ENCODE assay signal across 8 cellular contexts in the genomic region with DNA sequence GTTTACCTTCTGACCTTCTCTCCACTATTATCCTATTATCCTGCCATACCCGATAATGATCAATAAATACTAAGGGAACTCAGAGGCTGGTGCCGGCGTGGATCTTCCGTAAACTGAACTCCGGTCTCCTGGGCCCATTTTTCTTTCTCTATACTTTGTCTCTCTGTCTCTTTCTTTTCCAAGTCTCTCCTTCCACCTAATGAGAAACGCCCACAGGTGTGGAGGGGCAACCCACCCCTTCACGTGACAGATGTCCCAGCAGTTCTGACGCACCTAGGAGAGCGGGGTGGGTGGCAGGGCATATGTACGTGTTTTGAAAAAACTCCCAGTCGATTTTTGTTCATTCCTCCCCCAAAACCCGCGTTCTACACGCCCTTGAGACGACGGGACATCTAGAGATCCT. TPM values are rescaled to one million over a fixed set of nuclear protein-coding genes. Genes with fewer than 3 reads are reported as not detected.
A peak's percentile ranks its signal among the peaks of the same experiment; 100 is the strongest.
DNase-seq lines count a peak whose midpoint lies in the region; ATAC-seq and TF ChIP-seq lines count a peak whose summit lies in the region.
"Not testable (repeated sequence)": the region's sequence is repeated elsewhere in the genome, so short reads cannot be mapped to it uniquely, and the experiment has no call there.

No MANE protein-coding gene starts in this region.

- H3K27ac ChIP-seq in SJCRH30 = not testable (repeated sequence)
- H3K27ac ChIP-seq in esophagus (ENCODE audit: low read depth in 2 of 2, low read length in 1 of 2) (peak overlapping the region; percentile 88 to 97), right lobe of liver (peak overlapping the region in 1 of 3 donors; percentile 18), upper lobe of right lung (peak overlapping the region; percentile 90)

- H3K36me3 ChIP-seq in SJCRH30; adipocyte (ENCODE audit: control insufficient read depth, insufficient read depth, low read length, severe bottlenecking); esophagus (ENCODE audit: control insufficient read depth in 2 of 2, insufficient read depth in 2 of 2, low read length in 1 of 2); right lobe of liver; upper lobe of right lung: not testable (repeated sequence)

- DNase-seq in GM12864 (ENCODE audit: low read depth); SJCRH30; adipocyte (ENCODE audit: low read depth); right lobe of liver; progenitor cell of endocrine pancreas (ENCODE audit: low spot score, unreplicated experiment); upper lobe of right lung: not testable (repeated sequence)

- H3K9me3 ChIP-seq in SJCRH30 (replicated peaks); adipocyte (ENCODE audit: control insufficient read depth, low read length); esophagus (ENCODE audit: control insufficient read depth in 2 of 2, insufficient read depth in 1 of 2, low read depth in 1 of 2, low read length in 1 of 2); right lobe of liver; upper lobe of right lung: not testable (repeated sequence)

- H3K27me3 Mint-ChIP-seq in progenitor cell of endocrine pancreas = peaks cover 23% of the 10 kb centered on the region

- H3K4me1 Mint-ChIP-seq in progenitor cell of endocrine pancreas (ENCODE audit: low read depth) = peaks cover 19% of the 10 kb centered on the region

- peak; percentile 4 for ATAC-seq in HG02884 (IDR thresholded peaks at IDR 0.05; ENCODE audit: unreplicated experiment)
- ATAC-seq in right lobe of liver, upper lobe of right lung: not testable (repeated sequence)

- H3K9me3 Mint-ChIP-seq in progenitor cell of endocrine pancreas (ENCODE audit: low read depth) = not testable (repeated sequence)

- TF ChIP-seq CTCF in GM12864 (IDR thresholded peaks at IDR 0.05; ENCODE audit: low read depth, low read length, missing control alignments); right lobe of liver (IDR thresholded peaks at IDR 0.05); progenitor cell of endocrine pancreas (IDR thresholded peaks at IDR 0.05; ENCODE audit: unreplicated experiment); upper lobe of right lung (IDR thresholded peaks at IDR 0.05): not testable (repeated sequence)

- peak overlapping the region; percentile 97 for H3K27ac Mint-ChIP-seq in progenitor cell of endocrine pancreas

- peak overlapping the region; percentile 89 for H3K9ac ChIP-seq in adipocyte (ENCODE audit: low read length)

- not testable (repeated sequence) for H3K36me3 Mint-ChIP-seq in progenitor cell of endocrine pancreas (ENCODE audit: insufficient read depth)

- H3K4me1 ChIP-seq in SJCRH30 = peaks cover 14% of the 10 kb centered on the region; the same call in 1 of the 2 replicates
- peaks cover 10% of the 10 kb centered on the region for H3K4me1 ChIP-seq in adipocyte (ENCODE audit: control insufficient read depth, insufficient read depth, low read length)
- not testable (repeated sequence) for H3K4me1 ChIP-seq in esophagus (ENCODE audit: control insufficient read depth in 2 of 2, insufficient read depth in 2 of 2, low read length in 1 of 2); right lobe of liver
- H3K4me1 ChIP-seq in upper lobe of right lung = peaks cover 11% of the 10 kb centered on the region

- H3K4me3 Mint-ChIP-seq in progenitor cell of endocrine pancreas (ENCODE audit: low read depth) = peak overlapping the region; percentile 87

- peak overlapping the region; percentile 64 for H3K4me3 ChIP-seq in GM12864 (ENCODE audit: low read depth, low read length)
- H3K4me3 ChIP-seq in SJCRH30 = peak overlapping the region; percentile 83
- peak overlapping the region; percentile 91 for H3K4me3 ChIP-seq in adipocyte (ENCODE audit: low read length)
- H3K4me3 ChIP-seq in esophagus (ENCODE audit: low read depth in 1 of 2, low read length in 2 of 2) = peak overlapping the region; percentile 30 to 85
- H3K4me3 ChIP-seq in right lobe of liver = peak overlapping the region; percentile 81 to 94 (median 85)
- peak overlapping the region; percentile 73 for H3K4me3 ChIP-seq in upper lobe of right lung

- WGBS in esophagus, 2 donors = 8% methylated on average over 16 of the region's 16 CpGs
- 8% methylated on average over 15 of the region's 16 CpGs for WGBS in right lobe of liver (ENCODE audit: insufficient coverage, low coverage, low lambda C conversion rate, missing lambda C conversion rate)

- intact Hi-C loops in right lobe of liver (cut with DNase I); upper lobe of right lung (cut with DNase I): not testable (repeated sequence)

- TF ChIP-seq POLR2A in right lobe of liver (IDR thresholded peaks at IDR 0.05) = not testable (repeated sequence)

- not testable (repeated sequence) for H3K27me3 ChIP-seq in SJCRH30; esophagus (ENCODE audit: control insufficient read depth in 1 of 2, insufficient read depth in 2 of 2, low read length in 2 of 2); right lobe of liver; upper lobe of right lung
- peaks cover 15% of the 10 kb centered on the region for H3K27me3 ChIP-seq in adipocyte (replicated peaks; ENCODE audit: control insufficient read depth, insufficient read depth, low read length)

RNA-seq across cellular contexts. Expression of gene ABCB8, which starts 0.5 kb away (rescaled TPM):
- 20.8 and 22.3 TPM in 2 replicates for total RNA-seq in SJCRH30 (2014; rRNA removed; shearing (Covaris generic))
- polyA plus RNA-seq in esophagus = 10 to 100 TPM; 24.0 to 27.6 TPM
- total RNA-seq in right lobe of liver (10 to 100 TPM; 22.3 to 33.8 (median 26.8) TPM), progenitor cell of endocrine pancreas (36.0 and 36.2 TPM in 2 replicates), upper lobe of right lung (40.6 TPM)

RNA-seq across cellular contexts. Expression of gene ATG9B, which starts 3.4 kb away (rescaled TPM):
- total RNA-seq in SJCRH30 (2014; rRNA removed; shearing (Covaris generic)) = 0.08 TPM in 1 of 2 replicates, not detected in the other
- 100 to 1,000 TPM in 1 of 2 donors, 10 to 100 TPM in 1; 36.0 to 143 TPM for polyA plus RNA-seq in esophagus
- under 1 TPM in 1 of 6 experiments, not detected in 5; 0.40 TPM for total RNA-seq in right lobe of liver
- total RNA-seq in progenitor cell of endocrine pancreas = 0.58 and 0.79 TPM in 2 replicates
- total RNA-seq in upper lobe of right lung = 0.17 TPM

RNA-seq across cellular contexts. Expression of gene ASIC3, which starts 20.6 kb away (rescaled TPM):
- total RNA-seq in SJCRH30 (2014; rRNA removed; shearing (Covaris generic)) = 1.3 and 1.5 TPM in 2 replicates
- polyA plus RNA-seq in esophagus = 1 to 10 TPM; 1.1 to 4.2 TPM
- total RNA-seq in right lobe of liver = 1 to 10 TPM in 5 of 6 experiments, under 1 TPM in 1; 0.53 to 1.2 (median 1.2) TPM
- total RNA-seq in progenitor cell of endocrine pancreas = 3.5 and 5.1 TPM in 2 replicates
- total RNA-seq in upper lobe of right lung = 2.6 TPM

RNA-seq across cellular contexts. Expression of gene CDK5, which starts 30.0 kb away (rescaled TPM):
- total RNA-seq in SJCRH30 (2014; rRNA removed; shearing (Covaris generic)) = 34.3 and 39.2 TPM in 2 replicates
- 1 to 10 TPM; 5.2 to 9.7 TPM for polyA plus RNA-seq in esophagus
- total RNA-seq in right lobe of liver = 1 to 10 TPM; 5.0 to 9.6 (median 6.1) TPM
- total RNA-seq in progenitor cell of endocrine pancreas = 22.6 and 24.9 TPM in 2 replicates
- 10.4 TPM for total RNA-seq in upper lobe of right lung

RNA-seq across cellular contexts. Expression of gene SLC4A2, which starts 31.7 kb away (rescaled TPM):
- total RNA-seq in SJCRH30 (2014; rRNA removed; shearing (Covaris generic)) = 129 and 132 TPM in 2 replicates
- polyA plus RNA-seq in esophagus = 10 to 100 TPM; 35.7 to 45.5 TPM
- 100 to 1,000 TPM in 4 of 6 experiments, 10 to 100 TPM in 2; 74.0 to 140 (median 106) TPM for total RNA-seq in right lobe of liver
- total RNA-seq in progenitor cell of endocrine pancreas = 208 and 213 TPM in 2 replicates
- 178 TPM for total RNA-seq in upper lobe of right lung
